Comparison of ENCODE assay signal across 11 cellular contexts in genomic region chr7:129367349-129367699, GRCh38.
A peak's percentile ranks its signal among the peaks of the same experiment; 100 is the strongest.
DNase-seq lines count a peak whose midpoint lies in the region; ATAC-seq and TF ChIP-seq lines count a peak whose summit lies in the region.
"Had no signal": no experiment of that assay in that cellular context is flagged by ENCODE, and none has a peak within 500 bp of the region (broad histone marks: within the 10 kb centered on the region; RNA-seq: fewer than 3 reads in every experiment).

No MANE protein-coding gene starts in this region.

- H3K36me3 Mint-ChIP-seq in activated CD4-positive, alpha-beta T cell treated with anti-CD3 and anti-CD28 coated beads, Interleukin-2, amount 10 ng/mL, durations not matched to agents 7 days and 5 days (ENCODE audit: low read depth) = no peaks in the 10 kb centered on the region
- H3K36me3 Mint-ChIP-seq in stimulated activated effector memory CD8-positive, alpha-beta T cell treated with anti-CD3 and anti-CD28 coated beads, Interleukin-12 subunit alpha, Interleukin-12 subunit beta, amount 100 ng/mL, for 72 hours = no peaks in the 10 kb centered on the region
- H3K36me3 Mint-ChIP-seq in CD14-positive monocyte = peaks cover under 1 to 3% of the 10 kb centered on the region in 2 donors
- H3K36me3 Mint-ChIP-seq: CD8-positive, alpha-beta memory T cell had no signal

- no peaks in the 10 kb centered on the region for H3K27me3 Mint-ChIP-seq in activated CD4-positive, alpha-beta T cell treated with anti-CD3 and anti-CD28 coated beads, Interleukin-2, amount 10 ng/mL, durations not matched to agents 7 days and 5 days
- H3K27me3 Mint-ChIP-seq in CD14-positive monocyte (ENCODE audit: low read depth in 3 of 3) = no peaks in the 10 kb centered on the region
- H3K27me3 Mint-ChIP-seq: CD8-positive, alpha-beta memory T cell had no signal

- H3K27me3 ChIP-seq in Panc1 (ENCODE audit: control insufficient read depth, insufficient read depth, low read length) (no peaks in the 10 kb centered on the region), A673 (replicated peaks; ENCODE audit: insufficient read depth, low read depth, low read length, poor library complexity) (no peaks in the 10 kb centered on the region), left ventricle myocardium inferior (ENCODE audit: low read depth) (no peaks in the 10 kb centered on the region)
- H3K27me3 ChIP-seq: ascending aorta had no signal

- no peaks in the 10 kb centered on the region for H3K9me3 ChIP-seq in Panc1 (ENCODE audit: control insufficient read depth, insufficient read depth, low read depth, low read length)
- H3K9me3 ChIP-seq in A673 (ENCODE audit: low read depth, low read length, poor library complexity, severe bottlenecking) = no peaks in the 10 kb centered on the region
- H3K9me3 ChIP-seq in left ventricle myocardium inferior (replicated peaks) = no peaks in the 10 kb centered on the region
- H3K9me3 ChIP-seq: ascending aorta had no signal

- H3K4me3 ChIP-seq in Panc1 (ENCODE audit: low read depth in 2 of 2, low read length in 2 of 2) (no peak overlapping the region), fibroblast of the aortic adventitia (ENCODE audit: low read depth, low read length) (no peak overlapping the region), A673 (ENCODE audit: low read depth, low read length, poor library complexity, severe bottlenecking) (no peak overlapping the region), left ventricle myocardium inferior (no peak overlapping the region)

- intact Hi-C loops in Panc1 (cut with micrococcal nuclease; ENCODE audit: unreplicated experiment) = loop anchor here (1.0 to 10.0 kb wide), 2 partner anchors 104 to 267 kb away; no protein-coding TSS in a partner anchor
- intact Hi-C loops in CD14-positive monocyte (cut with micrococcal nuclease) = loop anchor here (1.0 to 2.0 kb wide), 3 partner anchors 103 to 277 kb away; no protein-coding TSS in a partner anchor
- intact Hi-C loops in A673 (cut with micrococcal nuclease; ENCODE audit: unreplicated experiment) = loop anchor here (1.0 to 5.0 kb wide), 3 partner anchors 105 to 460 kb away; no protein-coding TSS in a partner anchor
- intact Hi-C loops in left ventricle myocardium inferior (cut with micrococcal nuclease) = loop anchor here (5.0 to 10.0 kb wide), 2 partner anchors 105 to 267 kb away; no protein-coding TSS in a partner anchor

- no peak overlapping the region for H3K27ac ChIP-seq in Panc1 (ENCODE audit: low read length)
- no peak overlapping the region for H3K27ac ChIP-seq in A673 (ENCODE audit: low read depth, low read length, poor library complexity, severe bottlenecking)
- no peak overlapping the region for H3K27ac ChIP-seq in left ventricle myocardium inferior (replicated peaks)
- H3K27ac ChIP-seq: ascending aorta had no signal

- in situ Hi-C loops in Panc1 (cut with HindIII; ENCODE audit: low pct_unique_long_range_greater_than_20kb, low sequenced_read_pairs) = no loop called here

- H3K36me3 ChIP-seq in Panc1 (ENCODE audit: control insufficient read depth, insufficient read depth, low read length) (no peaks in the 10 kb centered on the region), A673 (ENCODE audit: insufficient read depth, low read length, poor library complexity, severe bottlenecking) (no peaks in the 10 kb centered on the region), left ventricle myocardium inferior (no peaks in the 10 kb centered on the region)
- H3K36me3 ChIP-seq: ascending aorta had no signal

- ATAC-seq in Panc1 = peak; percentile 53; the same call in 1 of the 2 replicates
- no peak for ATAC-seq in stimulated activated effector memory CD8-positive, alpha-beta T cell treated with anti-CD3 and anti-CD28 coated beads, Interleukin-12 subunit alpha, Interleukin-12 subunit beta, amount 100 ng/mL, for 72 hours

- CTCF ChIA-PET in activated CD4-positive, alpha-beta T cell treated with anti-CD3 and anti-CD28 coated beads, Interleukin-2, amount 10 ng/mL, durations not matched to agents 7 days and 5 days (lab: Charles Lee) = interaction anchor here (0.7 to 5.8 kb wide), 34 partner anchors 8 to 414 kb away, joined by 3 to 78 read pairs (median 5); partner anchors contain the start of genes AHCYL2 and STRIP2
- CTCF ChIA-PET in Panc1 (lab: Charles Lee) (interaction anchor here (0.7 to 2.0 kb wide), 12 partner anchors 8 to 459 kb away, joined by 3 to 16 read pairs (median 3); partner anchors contain the start of gene STRIP2), A673 (lab: Charles Lee) (interaction anchor here (0.6 to 2.4 kb wide), 14 partner anchors 10 to 643 kb away, joined by 3 to 22 read pairs (median 4); partner anchors contain the start of gene STRIP2)

- peaks cover 35% of the 10 kb centered on the region for H3K4me1 Mint-ChIP-seq in activated CD4-positive, alpha-beta T cell treated with anti-CD3 and anti-CD28 coated beads, Interleukin-2, amount 10 ng/mL, durations not matched to agents 7 days and 5 days
- H3K4me1 Mint-ChIP-seq in stimulated activated effector memory CD8-positive, alpha-beta T cell treated with anti-CD3 and anti-CD28 coated beads, Interleukin-12 subunit alpha, Interleukin-12 subunit beta, amount 100 ng/mL, for 72 hours = peaks cover 26% of the 10 kb centered on the region
- peaks cover 27% of the 10 kb centered on the region for H3K4me1 Mint-ChIP-seq in CD14-positive monocyte

- no peak for DNase-seq in activated CD4-positive, alpha-beta T cell treated with anti-CD3 and anti-CD28 coated beads, Interleukin-2, amount 10 ng/mL, durations not matched to agents 7 days and 5 days
- no peak for DNase-seq in activated CD4-positive, alpha-beta T cell treated with anti-CD3 and anti-CD28 coated beads for 48 hours
- no peak for DNase-seq in Panc1 (ENCODE audit: low read depth, low spot score)
- peak; percentile 5 for DNase-seq in fibroblast of the aortic adventitia (ENCODE audit: low read depth)
- no peak for DNase-seq in stimulated activated effector memory CD8-positive, alpha-beta T cell treated with anti-CD3 and anti-CD28 coated beads, Interleukin-12 subunit alpha, Interleukin-12 subunit beta, amount 100 ng/mL, for 72 hours (ENCODE audit: low spot score in 2 of 2)
- DNase-seq in CD14-positive monocyte (ENCODE audit: low spot score) = no peak
- DNase-seq in A673 (ENCODE audit: low spot score) = no peak
- DNase-seq in left ventricle myocardium inferior = no peak

- H3K27ac Mint-ChIP-seq in activated CD4-positive, alpha-beta T cell treated with anti-CD3 and anti-CD28 coated beads, Interleukin-2, amount 10 ng/mL, durations not matched to agents 7 days and 5 days = peak overlapping the region; percentile 83
- H3K27ac Mint-ChIP-seq in stimulated activated effector memory CD8-positive, alpha-beta T cell treated with anti-CD3 and anti-CD28 coated beads, Interleukin-12 subunit alpha, Interleukin-12 subunit beta, amount 100 ng/mL, for 72 hours = peak overlapping the region; percentile 86
- H3K27ac Mint-ChIP-seq in CD14-positive monocyte = peak overlapping the region in 2 of 7 donors; percentile 7 to 64

- POLR2A ChIA-PET in activated CD4-positive, alpha-beta T cell treated with anti-CD3 and anti-CD28 coated beads, Interleukin-2, amount 10 ng/mL, durations not matched to agents 7 days and 5 days (lab: Charles Lee) = interaction anchor here (0.6 to 1.5 kb wide), 4 partner anchors 9 to 245 kb away, joined by 3 to 8 read pairs (median 4); partner anchors contain the start of gene STRIP2
- POLR2A ChIA-PET in Panc1 (lab: Charles Lee) = interaction anchor here (0.6 kb wide), 1 partner anchor 32 kb away, joined by 16 read pairs; no protein-coding TSS in a partner anchor
- POLR2A ChIA-PET in A673 (lab: Charles Lee; ENCODE audit: low non-redundant PET) = interaction anchor here (0.6 kb wide), 1 partner anchor 9 kb away, joined by 3 read pairs; no protein-coding TSS in a partner anchor

- no TSS peak for BruUV-seq in Panc1 (replicated peaks; lab: Mats Ljungman, UMichigan)
- BruUV-seq in A673 (replicated peaks; lab: Mats Ljungman, UMichigan) = no TSS peak

- H3K9me3 Mint-ChIP-seq in activated CD4-positive, alpha-beta T cell treated with anti-CD3 and anti-CD28 coated beads, Interleukin-2, amount 10 ng/mL, durations not matched to agents 7 days and 5 days = no peaks in the 10 kb centered on the region
- H3K9me3 Mint-ChIP-seq in stimulated activated effector memory CD8-positive, alpha-beta T cell treated with anti-CD3 and anti-CD28 coated beads, Interleukin-12 subunit alpha, Interleukin-12 subunit beta, amount 100 ng/mL, for 72 hours = no peaks in the 10 kb centered on the region
- no peaks in the 10 kb centered on the region for H3K9me3 Mint-ChIP-seq in CD14-positive monocyte
- H3K9me3 Mint-ChIP-seq: CD8-positive, alpha-beta memory T cell; nephron progenitor cell had no signal

- TF ChIP-seq CTCF in Panc1 (IDR thresholded peaks at IDR 0.05) (no peak), fibroblast of the aortic adventitia (IDR thresholded peaks at IDR 0.05; ENCODE audit: insufficient read depth, low read length) (no peak), CD14-positive monocyte (IDR thresholded peaks at IDR 0.05) (no peak), A673 (conservative IDR thresholded peaks at IDR 0.05; ENCODE audit: low read depth, low read length) (no peak), left ventricle myocardium inferior (IDR thresholded peaks at IDR 0.05; ENCODE audit: borderline replicate concordance) (no peak)

- H3K4me3 Mint-ChIP-seq in activated CD4-positive, alpha-beta T cell treated with anti-CD3 and anti-CD28 coated beads, Interleukin-2, amount 10 ng/mL, durations not matched to agents 7 days and 5 days = no peak overlapping the region
- H3K4me3 Mint-ChIP-seq in stimulated activated effector memory CD8-positive, alpha-beta T cell treated with anti-CD3 and anti-CD28 coated beads, Interleukin-12 subunit alpha, Interleukin-12 subunit beta, amount 100 ng/mL, for 72 hours = peak overlapping the region; percentile 69
- H3K4me3 Mint-ChIP-seq in CD14-positive monocyte = no peak overlapping the region

- H3K4me1 ChIP-seq in Panc1 (ENCODE audit: control insufficient read depth, insufficient read depth, low read length) = no peaks in the 10 kb centered on the region
- H3K4me1 ChIP-seq in A673 (ENCODE audit: insufficient read depth, low read length, poor library complexity, severe bottlenecking) = peaks cover 36% of the 10 kb centered on the region
- peaks cover 12% of the 10 kb centered on the region for H3K4me1 ChIP-seq in left ventricle myocardium inferior
- H3K4me1 ChIP-seq: ascending aorta had no signal
